7 cellular contexts compared by ENCODE assay signal in genomic region chr3:53938645-53939044, GRCh38. TPM values are rescaled to one million over a fixed set of nuclear protein-coding genes. Genes with fewer than 3 reads are reported as not detected.
DNase-seq lines count a peak whose midpoint lies in the region; TF ChIP-seq lines count a peak whose summit lies in the region.

No MANE protein-coding gene starts in this region.

- H2AK5ac ChIP-seq in neuronal stem cell (ENCODE audit: low read depth, low read length) = no peak overlapping the region

- no peak overlapping the region for H3K4ac ChIP-seq in neuronal stem cell (ENCODE audit: low read length)

- peaks cover 0 to 3% of the 10 kb centered on the region in 2 donors for H3K9me3 ChIP-seq in neuronal stem cell (replicated peaks in 1 of 2; ENCODE audit: control insufficient read depth in 2 of 2, insufficient read depth in 1 of 2, low read depth in 1 of 2, low read length in 2 of 2)

- peak; percentile 86 for TF ChIP-seq CTCF in fibroblast of the aortic adventitia (IDR thresholded peaks at IDR 0.05; ENCODE audit: insufficient read depth, low read length)

- H2BK5ac ChIP-seq in neuronal stem cell (ENCODE audit: low read length) = no peak overlapping the region

- H3K23ac ChIP-seq in neuronal stem cell (ENCODE audit: low read depth, low read length, poor library complexity) = no peak overlapping the region

- H3K79me1 ChIP-seq in neuronal stem cell (ENCODE audit: low read depth, low read length) = no peaks in the 10 kb centered on the region

- H3K27me3 ChIP-seq in neuronal stem cell (ENCODE audit: control insufficient read depth in 3 of 3, insufficient read depth in 3 of 3, low read depth in 1 of 3, low read length in 3 of 3) = no peaks in the 10 kb centered on the region

- H4K8ac ChIP-seq in neuronal stem cell (ENCODE audit: low read depth, low read length) = no peak overlapping the region

- no CpG with 5 or more reads among the region's 2 CpGs for WGBS in neuronal stem cell (ENCODE audit: extremely low coverage in 2 of 2, insufficient read length in 2 of 2, insufficient replicate concordance in 1 of 2), 2 donors

- no peak overlapping the region for H2BK12ac ChIP-seq in neuronal stem cell (ENCODE audit: low read length)

- peak; percentile 46 for DNase-seq in EL
- DNase-seq in H4 (ENCODE audit: low spot score) = peak; percentile 23
- DNase-seq in NCI-H345 (lab: John Stamatoyannopoulos, UW) = peak; percentile 59
- DNase-seq in activated CD4-positive, alpha-beta T cell treated with anti-CD3 and anti-CD28 coated beads, Interleukin-2, amount 50 U/mL, for 1 hour = peak; percentile 11
- peak; percentile 58 for DNase-seq in fibroblast of the aortic adventitia (ENCODE audit: low read depth)
- peak; percentile 39 for DNase-seq in neuronal stem cell (ENCODE audit: low spot score)
- no peak for DNase-seq in OCI-M2 (lab: John Stamatoyannopoulos, UW; ENCODE audit: unreplicated experiment)

- H3K4me3 ChIP-seq in fibroblast of the aortic adventitia (ENCODE audit: low read depth, low read length) (no peak overlapping the region), neuronal stem cell (ENCODE audit: low read length in 2 of 2) (no peak overlapping the region)

- H2AFZ ChIP-seq in neuronal stem cell (ENCODE audit: low read length) = no peak overlapping the region

- H3K4me1 ChIP-seq in neuronal stem cell (ENCODE audit: control insufficient read depth in 2 of 2, insufficient read depth in 1 of 2, low read depth in 1 of 2, low read length in 2 of 2) = peaks cover 0 to 2% of the 10 kb centered on the region in 2 donors

- H3K4me2 ChIP-seq in neuronal stem cell (ENCODE audit: insufficient read depth, low read length, poor library complexity, severe bottlenecking) = no peak overlapping the region

- H4K91ac ChIP-seq in neuronal stem cell (ENCODE audit: low read depth, low read length, poor library complexity) = no peak overlapping the region

- no peak overlapping the region for H3K18ac ChIP-seq in neuronal stem cell (ENCODE audit: low read length)

- H3K14ac ChIP-seq in neuronal stem cell (ENCODE audit: low read length) = no peak overlapping the region

- H2BK15ac ChIP-seq in neuronal stem cell (ENCODE audit: low read length) = no peak overlapping the region

- no peak overlapping the region for H3K9ac ChIP-seq in neuronal stem cell (ENCODE audit: low read depth, low read length, poor library complexity)

- no peaks in the 10 kb centered on the region for H3K36me3 ChIP-seq in neuronal stem cell (replicated peaks in 1 of 2; ENCODE audit: control insufficient read depth in 2 of 2, insufficient read depth in 2 of 2, low read length in 2 of 2)

- H2BK120ac ChIP-seq in neuronal stem cell (ENCODE audit: low read depth, low read length) = no peak overlapping the region

- H3K27ac ChIP-seq in neuronal stem cell (replicated peaks; ENCODE audit: low read length) = no peak overlapping the region

RNA-seq across cellular contexts. Expression of gene SELENOK, which starts 47.0 kb away (rescaled TPM):
- total RNA-seq in H4 (2014; rRNA removed; shearing (Covaris generic)) = 40.3 and 61.0 TPM in 2 replicates
- 18.3 and 25.9 TPM in 2 replicates for total RNA-seq in fibroblast of the aortic adventitia (ENCODE audit: low replicate concordance)
- polyA plus RNA-seq in neuronal stem cell (2013, experiment 1 of 2) = 70.9 TPM
- 74.3 TPM for polyA plus RNA-seq in neuronal stem cell (2013, experiment 2 of 2)

RNA-seq across cellular contexts. Expression of gene ACTR8, which starts 56.7 kb away (rescaled TPM):
- 14.1 and 22.3 TPM in 2 replicates for total RNA-seq in H4 (2014; rRNA removed; shearing (Covaris generic))
- 19.2 and 29.5 TPM in 2 replicates for total RNA-seq in fibroblast of the aortic adventitia (ENCODE audit: low replicate concordance)
- 13.0 TPM for polyA plus RNA-seq in neuronal stem cell (2013, experiment 1 of 2)
- 13.1 TPM for polyA plus RNA-seq in neuronal stem cell (2013, experiment 2 of 2)
